ENCODE assay signal across 23 cellular contexts in genomic region chr17:56130030-56130429, GRCh38. TPM values are rescaled to one million over a fixed set of nuclear protein-coding genes. Genes with fewer than 3 reads are reported as not detected.
"Had no signal": no experiment of that assay in that cellular context is flagged by ENCODE, and none has a peak within 500 bp of the region (broad histone marks: within the 10 kb centered on the region; RNA-seq: fewer than 3 reads in every experiment).

No MANE protein-coding gene starts in this region.

- H3K4me3 Mint-ChIP-seq: activated T-cell treated with anti-CD3 and anti-CD28 coated beads, Interleukin-2, amount 50 U/mL, for 72 hours; naive B cell; neural crest cell had no signal

- H3K36me3 ChIP-seq: colonic mucosa, left ventricle myocardium inferior, transverse colon had no signal

- H3K36me3 Mint-ChIP-seq: activated naive CD4-positive, alpha-beta T cell treated with anti-CD3 and anti-CD28 coated beads, Interleukin-2, amount 50 U/mL, for 72 hours; naive B cell had no signal

- H3K9me3 ChIP-seq: colonic mucosa, left ventricle myocardium inferior, testis, transverse colon had no signal

- H3K27ac Mint-ChIP-seq: activated naive CD4-positive, alpha-beta T cell treated with anti-CD3 and anti-CD28 coated beads, Interleukin-2, amount 50 U/mL, for 72 hours; activated T-cell treated with anti-CD3 and anti-CD28 coated beads, Interleukin-2, amount 50 U/mL, for 72 hours; naive B cell had no signal

- H3K27me3 ChIP-seq: colonic mucosa, testis, transverse colon had no signal

- DNase-seq: activated CD4-positive, alpha-beta T cell treated with anti-CD3 and anti-CD28 coated beads for 4 hours; activated CD4-positive, alpha-beta T cell treated with anti-CD3 and anti-CD28 coated beads, Interleukin-2, amount 50 U/mL, for 4 hours; activated naive CD4-positive, alpha-beta T cell; activated T-cell treated with anti-CD3 and anti-CD28 coated beads for 4 hours; activated T-cell treated with anti-CD3 and anti-CD28 coated beads, Interleukin-2, amount 50 U/mL, for 72 hours; colonic mucosa; effector CD8-positive, alpha-beta T cell; islet precursor cell; left ventricle myocardium inferior; naive B cell; posterior cingulate gyrus; stimulated activated CD4-positive, alpha-beta T cell treated with anti-CD3 and anti-CD28 coated beads, Interleukin-12 subunit alpha, Interleukin-12 subunit beta, amount 100 ng/mL, for 4 hours; stimulated activated CD4-positive, alpha-beta T cell treated with anti-CD3 and anti-CD28 coated beads, Interleukin-4, amount 100 ng/mL, for 1 hour; stimulated activated naive CD8-positive, alpha-beta T cell treated with anti-CD3 and anti-CD28 coated beads, Interleukin-15, Interleukin-2, amounts not matched to agents 100 U/mL and 50 U/mL, for 24 hours; testis; transverse colon had no signal

- H3K4me1 Mint-ChIP-seq: naive B cell had no signal

- H3K27ac ChIP-seq: colonic mucosa, left ventricle myocardium inferior, skin epidermis, testis, transverse colon had no signal

- H3K4me3 ChIP-seq: colonic mucosa, left ventricle myocardium inferior, lung, skin epidermis, testis, transverse colon had no signal

- H3K9me3 Mint-ChIP-seq: activated naive CD4-positive, alpha-beta T cell treated with anti-CD3 and anti-CD28 coated beads, Interleukin-2, amount 50 U/mL, for 72 hours; activated T-cell treated with anti-CD3 and anti-CD28 coated beads, Interleukin-2, amount 50 U/mL, for 72 hours; naive B cell; neural crest cell had no signal

- H3K4me1 ChIP-seq: colonic mucosa, left ventricle myocardium inferior, testis, transverse colon had no signal

RNA-seq across cellular contexts. Expression of gene ANKFN1, which starts 23.2 kb away (rescaled TPM):
- total RNA-seq: activated naive CD4-positive, alpha-beta T cell treated with anti-CD3 and anti-CD28 coated beads, Interleukin-2, amount 50 U/mL, for 72 hours; activated T-cell treated with anti-CD3 and anti-CD28 coated beads, Interleukin-2, amount 50 U/mL, for 72 hours; dermis microvascular lymphatic vessel endothelial cell; epithelial cell of proximal tubule; left ventricle myocardium inferior; T-helper 1 cell treated with Interleukin-12 subunit alpha and Interleukin-12 subunit beta and Interleukin-4 antibody, amounts not matched to agents 30 ng/mL and 1 ng/mL, for 36 hours had no signal
